Comparison of ENCODE assay signal across 26 cellular contexts in genomic region chr17:21021208-21021803, GRCh38. TPM values are rescaled to one million over a fixed set of nuclear protein-coding genes. Genes with fewer than 3 reads are reported as not detected.
DNase-seq lines count a peak whose midpoint lies in the region; ATAC-seq and TF ChIP-seq lines count a peak whose summit lies in the region.
"Had no signal": no experiment of that assay in that cellular context is flagged by ENCODE, and none has a peak within 500 bp of the region (broad histone marks: within the 10 kb centered on the region; RNA-seq: fewer than 3 reads in every experiment).

No MANE protein-coding gene starts in this region.

- ATAC-seq in Right ventricle myocardium inferior (peak; percentile 24), heart right ventricle (no peak), HG03097 (IDR thresholded peaks at IDR 0.05; ENCODE audit: low FRiP score, unreplicated experiment) (no peak)
- ATAC-seq in central memory CD8-positive, alpha-beta T cell (replicated peaks; ENCODE audit: extremely low read depth, poor library complexity, severe bottlenecking) = no peak
- ATAC-seq in stimulated activated naive CD8-positive, alpha-beta T cell treated with anti-CD3 and anti-CD28 coated beads, Interleukin-15, amount 100 ng/mL, for 72 hours = no peak
- ATAC-seq: CD8-positive, alpha-beta T cell; K562; left lung; T-cell had no signal

- intact Hi-C loops in Right ventricle myocardium inferior (cut with DNase I) = no loop called here
- intact Hi-C loops in heart right ventricle (cut with DNase I) = loop anchor here in 1 of 10 donors (10.0 kb wide), 2 partner anchors 63 to 183 kb away; no protein-coding TSS in a partner anchor

- H3K79me2 ChIP-seq in osteoblast (ENCODE audit: insufficient read depth, low read length) = peaks cover 100% of the 10 kb centered on the region

- no peaks in the 10 kb centered on the region for H3K9me3 Mint-ChIP-seq in central memory CD8-positive, alpha-beta T cell
- no peaks in the 10 kb centered on the region for H3K9me3 Mint-ChIP-seq in stimulated activated naive CD8-positive, alpha-beta T cell treated with anti-CD3 and anti-CD28 coated beads, Interleukin-15, amount 100 ng/mL, for 72 hours
- H3K9me3 Mint-ChIP-seq: activated B cell treated with CpG ODN at 0.5 μM for 24 hours; activated naive CD4-positive, alpha-beta T cell treated with anti-CD3 and anti-CD28 coated beads, Interleukin-2, amount 10 ng/mL, durations not matched to agents 7 days and 5 days; brain; CD8-positive, alpha-beta T cell; naive B cell; stimulated activated memory B cell treated with anti-CD40 and anti-IgM and Interleukin-4, amounts not matched to agents 10 μg/mL and 1 μg/mL and 100 μg/mL, for 72 hours; T-cell had no signal

- H3K27me3 Mint-ChIP-seq in central memory CD8-positive, alpha-beta T cell = no peaks in the 10 kb centered on the region
- H3K27me3 Mint-ChIP-seq in stimulated activated naive CD8-positive, alpha-beta T cell treated with anti-CD3 and anti-CD28 coated beads, Interleukin-15, amount 100 ng/mL, for 72 hours = no peaks in the 10 kb centered on the region
- H3K27me3 Mint-ChIP-seq: activated B cell treated with CpG ODN at 0.5 μM for 24 hours; activated naive CD4-positive, alpha-beta T cell treated with anti-CD3 and anti-CD28 coated beads, Interleukin-2, amount 10 ng/mL, durations not matched to agents 7 days and 5 days; naive B cell; stimulated activated memory B cell treated with anti-CD40 and anti-IgM and Interleukin-4, amounts not matched to agents 10 μg/mL and 1 μg/mL and 100 μg/mL, for 72 hours; T-cell had no signal

- peaks cover 0 to 100% (median 52%) of the 10 kb centered on the region in 9 donors for H3K36me3 ChIP-seq in heart right ventricle
- peaks cover 93% of the 10 kb centered on the region for H3K36me3 ChIP-seq in osteoblast (ENCODE audit: insufficient read depth, low read length)

- peaks cover 91% of the 10 kb centered on the region for H4K20me1 ChIP-seq in osteoblast (ENCODE audit: insufficient read depth, low read length)

- H3K9me3 ChIP-seq in heart right ventricle (no peaks in the 10 kb centered on the region), osteoblast (ENCODE audit: low read depth, low read length) (no peaks in the 10 kb centered on the region)
- H3K9me3 ChIP-seq: A549, left lung, prostate gland, suprapubic skin had no signal

- H3K27ac ChIP-seq in heart right ventricle (peak overlapping the region in 2 of 10 donors; percentile 20 to 24), osteoblast (ENCODE audit: low read depth, low read length) (peak overlapping the region; percentile 23), substantia nigra (ENCODE audit: low read depth, low read length, poor library complexity, severe bottlenecking) (peak overlapping the region; percentile 2)
- H3K27ac ChIP-seq: A549, left lung, prostate gland, suprapubic skin had no signal

- H3K27ac Mint-ChIP-seq in central memory CD8-positive, alpha-beta T cell (ENCODE audit: low read depth) = peak overlapping the region; percentile 25
- H3K27ac Mint-ChIP-seq in stimulated activated naive CD8-positive, alpha-beta T cell treated with anti-CD3 and anti-CD28 coated beads, Interleukin-15, amount 100 ng/mL, for 72 hours = no peak overlapping the region
- H3K27ac Mint-ChIP-seq: activated naive CD4-positive, alpha-beta T cell treated with anti-CD3 and anti-CD28 coated beads, Interleukin-2, amount 10 ng/mL, durations not matched to agents 7 days and 5 days; CD8-positive, alpha-beta T cell; T-cell had no signal

- H3K4me3 ChIP-seq in heart right ventricle = no peak overlapping the region
- no peak overlapping the region for H3K4me3 ChIP-seq in osteoblast (ENCODE audit: insufficient read depth, low read length)
- H3K4me3 ChIP-seq: A549, K562, left lung, prostate gland, skin epidermis, suprapubic skin had no signal

- H3K4me2 ChIP-seq in osteoblast (ENCODE audit: insufficient read depth, low read length) = no peak overlapping the region
- H3K4me2 ChIP-seq: A549 had no signal

- no peak overlapping the region for H3K4me3 Mint-ChIP-seq in central memory CD8-positive, alpha-beta T cell
- H3K4me3 Mint-ChIP-seq in stimulated activated naive CD8-positive, alpha-beta T cell treated with anti-CD3 and anti-CD28 coated beads, Interleukin-15, amount 100 ng/mL, for 72 hours = no peak overlapping the region
- H3K4me3 Mint-ChIP-seq: activated B cell treated with CpG ODN at 0.5 μM for 24 hours; activated naive CD4-positive, alpha-beta T cell treated with anti-CD3 and anti-CD28 coated beads, Interleukin-2, amount 10 ng/mL, durations not matched to agents 7 days and 5 days; brain; CD8-positive, alpha-beta T cell; T-cell had no signal

- H3K27me3 ChIP-seq in heart right ventricle (no peaks in the 10 kb centered on the region), osteoblast (ENCODE audit: insufficient read depth, low read length) (no peaks in the 10 kb centered on the region)
- H3K27me3 ChIP-seq: left lung, suprapubic skin had no signal

- peaks cover 84% of the 10 kb centered on the region for H3K36me3 Mint-ChIP-seq in central memory CD8-positive, alpha-beta T cell (ENCODE audit: insufficient read depth)

- peaks cover 39% of the 10 kb centered on the region for H3K4me1 Mint-ChIP-seq in central memory CD8-positive, alpha-beta T cell
- H3K4me1 Mint-ChIP-seq in stimulated activated naive CD8-positive, alpha-beta T cell treated with anti-CD3 and anti-CD28 coated beads, Interleukin-15, amount 100 ng/mL, for 72 hours = peaks cover 36% of the 10 kb centered on the region

- no peak overlapping the region for H2AFZ ChIP-seq in osteoblast (ENCODE audit: low read length)

- H3K4me1 ChIP-seq in heart right ventricle (peaks cover 10 to 53% (median 28%) of the 10 kb centered on the region in 9 donors), osteoblast (ENCODE audit: insufficient read depth, low read length) (peaks cover 9% of the 10 kb centered on the region)
- H3K4me1 ChIP-seq: A549, prostate gland had no signal

- DNase-seq in Right ventricle myocardium inferior (ENCODE audit: missing footprints) (no peak), heart right ventricle (no peak), osteoblast (ENCODE audit: insufficient read length, low spot score, missing footprints) (no peak), substantia nigra (lab: John Stamatoyannopoulos, UW) (no peak), HuH-7 (ENCODE audit: low spot score) (no peak)
- DNase-seq in central memory CD8-positive, alpha-beta T cell (ENCODE audit: low spot score in 2 of 2) = no peak
- DNase-seq in stimulated activated naive CD8-positive, alpha-beta T cell treated with anti-CD3 and anti-CD28 coated beads, Interleukin-15, amount 100 ng/mL, for 72 hours = no peak
- DNase-seq: activated B cell treated with CpG ODN at 0.5 μM for 24 hours; activated CD4-positive, alpha-beta T cell treated with anti-CD3 and anti-CD28 coated beads, Interleukin-2, amount 50 U/mL, for 1 hour; activated naive CD4-positive, alpha-beta T cell treated with anti-CD3 and anti-CD28 coated beads, Interleukin-2, amount 10 ng/mL, durations not matched to agents 7 days and 5 days; amniotic stem cell; CD8-positive, alpha-beta T cell; GOT3; left lung; naive B cell; NCI-H1105; NCI-H187; T-cell had no signal

- WGBS in heart right ventricle, 2 donors = 59 to 63% methylated on average over 7 of the region's 7 CpGs

- TF ChIP-seq CTCF in heart right ventricle (IDR thresholded peaks at IDR 0.05) (no peak), osteoblast (IDR thresholded peaks at IDR 0.05; ENCODE audit: extremely low read depth, low read depth, low read length) (no peak)

RNA-seq across cellular contexts. Expression of gene USP22, which starts 21.5 kb away (rescaled TPM):
- total RNA-seq in Right ventricle myocardium inferior (146 TPM), heart right ventricle (100 to 1,000 TPM; 121 to 218 (median 182) TPM), osteoblast (271 and 293 TPM in 2 replicates)
- 10 to 100 TPM; 26.6 to 47.4 TPM for polyA plus RNA-seq in heart right ventricle
